Comparison of ENCODE assay signal across 22 cellular contexts in the genomic region with DNA sequence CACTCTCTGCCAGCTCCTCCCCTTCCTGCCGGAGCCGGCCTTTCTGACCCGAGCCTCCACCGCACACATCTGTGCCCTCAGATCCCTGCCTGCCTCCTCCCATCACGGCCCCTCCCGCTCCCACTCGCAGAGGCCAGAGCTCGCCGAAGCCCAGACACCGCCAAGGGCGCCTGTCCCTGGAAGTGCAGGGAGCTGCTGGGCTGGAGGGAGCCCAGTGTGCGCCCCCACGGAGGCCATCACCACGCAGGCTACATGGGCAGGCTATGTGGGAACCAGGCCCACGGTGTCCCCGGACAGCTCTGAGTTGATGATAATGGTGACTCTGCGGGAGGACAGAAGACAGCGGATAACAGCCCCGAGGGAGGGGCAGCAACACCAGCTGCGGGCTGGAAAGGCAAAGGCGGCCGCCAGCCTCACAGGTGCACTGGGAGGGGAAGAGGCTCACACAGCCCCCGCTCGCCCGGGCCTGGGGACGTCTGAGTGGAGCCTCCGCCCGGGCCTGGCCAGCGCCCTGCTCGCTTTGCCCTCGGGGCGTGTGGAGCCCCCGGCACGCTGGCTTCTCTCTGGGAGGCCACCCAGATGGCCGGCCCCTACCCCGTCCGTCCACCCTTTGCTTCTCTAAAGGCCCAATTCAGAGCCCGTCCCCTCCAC.
DNase-seq lines count a peak whose midpoint lies in the region; ATAC-seq and TF ChIP-seq lines count a peak whose summit lies in the region.
"Had no signal": no experiment of that assay in that cellular context is flagged by ENCODE, and none has a peak within 500 bp of the region (broad histone marks: within the 10 kb centered on the region; RNA-seq: fewer than 3 reads in every experiment).

No MANE protein-coding gene starts in this region.

- in situ Hi-C loops in KBM-7 (cut with MboI; ENCODE audit: low pct_unique_long_range_greater_than_20kb, low sequenced_read_pairs), result no loop called here

- peak; percentile 69 for ATAC-seq in stimulated activated naive CD8-positive, alpha-beta T cell treated with anti-CD3 and anti-CD28 coated beads, Interleukin-15, amount 100 ng/mL, for 72 hours
- ATAC-seq in stimulated activated naive CD8-positive, alpha-beta T cell treated with anti-CD3 and anti-CD28 coated beads, Interleukin-15, Interleukin-2, amounts not matched to agents 100 U/mL and 50 U/mL, for 24 hours, result no peak
- ATAC-seq in aorta (ENCODE audit: low FRiP score), result no peak
- ATAC-seq: activated CD8-positive, alpha-beta T cell treated with anti-CD3 and anti-CD28 coated beads, Interleukin-2, amount 10 ng/mL, durations not matched to agents 7 days and 5 days had no signal

- no peaks in the 10 kb centered on the region for H3K9me2 ChIP-seq in Karpas-422 (replicated peaks; ENCODE audit: insufficient read depth, low read length)

- H3K9me3 ChIP-seq in left ventricle myocardium inferior (replicated peaks) (no peaks in the 10 kb centered on the region), aorta (ENCODE audit: control insufficient read depth, low read length) (no peaks in the 10 kb centered on the region), Karpas-422 (ENCODE audit: low read length) (peaks cover 3% of the 10 kb centered on the region; the same call in 1 of the 2 replicates)
- H3K9me3 ChIP-seq in effector memory CD4-positive, alpha-beta T cell (ENCODE audit: control insufficient read depth, low read length), result no peaks in the 10 kb centered on the region
- H3K9me3 ChIP-seq: esophagus muscularis mucosa, HAP-1 had no signal

- H3K27ac ChIP-seq in left ventricle myocardium inferior (replicated peaks), result peak overlapping the region; percentile 93
- no peak overlapping the region for H3K27ac ChIP-seq in aorta (ENCODE audit: low read depth in 1 of 2, low read length in 2 of 2)
- H3K27ac ChIP-seq in effector memory CD4-positive, alpha-beta T cell (ENCODE audit: insufficient read depth, low read length, poor library complexity, severe bottlenecking), result no peak overlapping the region
- H3K27ac ChIP-seq in Karpas-422 (ENCODE audit: low read length), result no peak overlapping the region
- H3K27ac ChIP-seq: HL-60, RWPE1, VCaP had no signal

- H3K4me3 Mint-ChIP-seq in stimulated activated naive CD8-positive, alpha-beta T cell treated with anti-CD3 and anti-CD28 coated beads, Interleukin-15, amount 100 ng/mL, for 72 hours, result no peak overlapping the region
- H3K4me3 Mint-ChIP-seq: activated CD8-positive, alpha-beta T cell treated with anti-CD3 and anti-CD28 coated beads, Interleukin-2, amount 10 ng/mL, durations not matched to agents 7 days and 5 days had no signal

- no peak overlapping the region for H3K9ac ChIP-seq in Karpas-422 (ENCODE audit: low read length)

- H3K27me3 Mint-ChIP-seq in stimulated activated naive CD8-positive, alpha-beta T cell treated with anti-CD3 and anti-CD28 coated beads, Interleukin-15, amount 100 ng/mL, for 72 hours, result peaks cover 15% of the 10 kb centered on the region

- H3K4me1 ChIP-seq in left ventricle myocardium inferior, result peaks cover 50% of the 10 kb centered on the region
- no peaks in the 10 kb centered on the region for H3K4me1 ChIP-seq in aorta (ENCODE audit: control insufficient read depth in 1 of 2, insufficient read depth in 2 of 2, low read length in 2 of 2)
- H3K4me1 ChIP-seq in effector memory CD4-positive, alpha-beta T cell (ENCODE audit: control insufficient read depth, insufficient read depth, low read length, poor library complexity, severe bottlenecking), result no peaks in the 10 kb centered on the region
- no peaks in the 10 kb centered on the region for H3K4me1 ChIP-seq in Karpas-422 (ENCODE audit: low read length)
- H3K4me1 ChIP-seq: HAP-1 had no signal

- no peak for TF ChIP-seq CTCF in left ventricle myocardium inferior (IDR thresholded peaks at IDR 0.05; ENCODE audit: borderline replicate concordance)

- peaks cover 0 to 13% of the 10 kb centered on the region in 2 donors for H3K9me3 Mint-ChIP-seq in stimulated activated naive CD8-positive, alpha-beta T cell treated with anti-CD3 and anti-CD28 coated beads, Interleukin-15, amount 100 ng/mL, for 72 hours

- H3K27ac Mint-ChIP-seq in stimulated activated naive CD8-positive, alpha-beta T cell treated with anti-CD3 and anti-CD28 coated beads, Interleukin-15, amount 100 ng/mL, for 72 hours, result no peak overlapping the region
- H3K27ac Mint-ChIP-seq: activated CD8-positive, alpha-beta T cell treated with anti-CD3 and anti-CD28 coated beads, Interleukin-2, amount 10 ng/mL, durations not matched to agents 7 days and 5 days; naive B cell had no signal

- intact Hi-C loops in left ventricle myocardium inferior (cut with micrococcal nuclease), result no loop called here
- intact Hi-C loops in posterior vena cava (cut with DNase I), result no loop called here
- intact Hi-C loops in aorta (cut with DNase I), result no loop called here

- no peaks in the 10 kb centered on the region for H3K79me2 ChIP-seq in Karpas-422 (ENCODE audit: low read length)

- no peak overlapping the region for H2AFZ ChIP-seq in Karpas-422 (ENCODE audit: low read length)

- 96 to 97% methylated on average over 31 to 38 of the region's 38 CpGs for WGBS in aorta, 2 donors

- peak in 1 of 2 donors; percentile 4 for DNase-seq in stimulated activated naive CD8-positive, alpha-beta T cell treated with anti-CD3 and anti-CD28 coated beads, Interleukin-15, amount 100 ng/mL, for 72 hours
- no peak for DNase-seq in stimulated activated naive CD8-positive, alpha-beta T cell treated with anti-CD3 and anti-CD28 coated beads, Interleukin-15, Interleukin-2, amounts not matched to agents 100 U/mL and 50 U/mL, for 24 hours
- DNase-seq in left ventricle myocardium inferior (no peak), posterior vena cava (ENCODE audit: low spot score) (peak; percentile 78), aorta (peak; percentile 43 to 75), Karpas-422 (no peak), KBM-7 (no peak)
- DNase-seq in effector memory CD4-positive, alpha-beta T cell, result no peak
- DNase-seq: activated CD8-positive, alpha-beta T cell treated with anti-CD3 and anti-CD28 coated beads, Interleukin-2, amount 10 ng/mL, durations not matched to agents 7 days and 5 days; activated T-cell treated with anti-CD3 and anti-CD28 coated beads, Interleukin-2, amount 50 U/mL, for 48 hours; COR-L47; naive B cell; NCI-H2029 treated with DMSO at 0.1 percent for 48 hours; NCI-H446 treated with DMSO at 0.1 percent for 48 hours; stimulated activated CD4-positive, alpha-beta T cell treated with anti-CD3 and anti-CD28 coated beads, Interleukin-15, amount 100 ng/mL, for 24 hours; stimulated activated naive CD4-positive, alpha-beta T cell treated with Interleukin-2 at 50 U/mL for 16 hours had no signal

- H3K4me1 Mint-ChIP-seq in stimulated activated naive CD8-positive, alpha-beta T cell treated with anti-CD3 and anti-CD28 coated beads, Interleukin-15, amount 100 ng/mL, for 72 hours, result no peaks in the 10 kb centered on the region

- H3K36me3 ChIP-seq in left ventricle myocardium inferior, result no peaks in the 10 kb centered on the region
- no peaks in the 10 kb centered on the region for H3K36me3 ChIP-seq in aorta (ENCODE audit: control insufficient read depth in 1 of 2, insufficient read depth in 2 of 2, low read length in 1 of 2)
- H3K36me3 ChIP-seq in effector memory CD4-positive, alpha-beta T cell (ENCODE audit: control insufficient read depth, insufficient read depth, low read length), result no peaks in the 10 kb centered on the region
- no peaks in the 10 kb centered on the region for H3K36me3 ChIP-seq in Karpas-422 (ENCODE audit: insufficient read depth, low read length)
- H3K36me3 ChIP-seq: esophagus muscularis mucosa, HAP-1 had no signal

- H3K4me3 ChIP-seq in left ventricle myocardium inferior, result peak overlapping the region; percentile 49
- H3K4me3 ChIP-seq in aorta (ENCODE audit: low read length in 2 of 2), result no peak overlapping the region
- H3K4me3 ChIP-seq in effector memory CD4-positive, alpha-beta T cell (ENCODE audit: insufficient read depth, low read depth, low read length, poor library complexity, severe bottlenecking), result no peak overlapping the region
- H3K4me3 ChIP-seq in Karpas-422 (ENCODE audit: low read length), result no peak overlapping the region
- H3K4me3 ChIP-seq: HAP-1 had no signal

- no peaks in the 10 kb centered on the region for H4K20me1 ChIP-seq in Karpas-422 (ENCODE audit: insufficient read depth, low read depth, low read length)

- H3K4me2 ChIP-seq in Karpas-422 (ENCODE audit: low read depth, low read length, poor library complexity, severe bottlenecking), result no peak overlapping the region

- H3K27me3 ChIP-seq in left ventricle myocardium inferior (ENCODE audit: low read depth) (no peaks in the 10 kb centered on the region), aorta (ENCODE audit: control insufficient read depth in 1 of 2, insufficient read depth in 2 of 2, low read length in 1 of 2) (no peaks in the 10 kb centered on the region), Karpas-422 (ENCODE audit: low read length) (no peaks in the 10 kb centered on the region)
- no peaks in the 10 kb centered on the region for H3K27me3 ChIP-seq in effector memory CD4-positive, alpha-beta T cell (replicated peaks; ENCODE audit: control insufficient read depth, insufficient read depth, low read length, poor library complexity, severe bottlenecking)
- H3K27me3 ChIP-seq: dorsolateral prefrontal cortex, esophagus muscularis mucosa had no signal

Comparison
In these comparisons a context has a peak if more than half of its experiments do, and no peak if none do; other contexts are left out.
1. DNase-seq: peak in posterior vena cava (single experiment) and aorta (2 of 2); none in stimulated activated naive CD8-positive, alpha-beta T cell treated with anti-CD3 and anti-CD28 coated beads, Interleukin-15, Interleukin-2, amounts not matched to agents 100 U/mL and 50 U/mL, for 24 hours (single experiment), left ventricle myocardium inferior (single experiment), effector memory CD4-positive, alpha-beta T cell (0 of 3), Karpas-422 (single experiment) and KBM-7 (single experiment).